In the genomic region with DNA sequence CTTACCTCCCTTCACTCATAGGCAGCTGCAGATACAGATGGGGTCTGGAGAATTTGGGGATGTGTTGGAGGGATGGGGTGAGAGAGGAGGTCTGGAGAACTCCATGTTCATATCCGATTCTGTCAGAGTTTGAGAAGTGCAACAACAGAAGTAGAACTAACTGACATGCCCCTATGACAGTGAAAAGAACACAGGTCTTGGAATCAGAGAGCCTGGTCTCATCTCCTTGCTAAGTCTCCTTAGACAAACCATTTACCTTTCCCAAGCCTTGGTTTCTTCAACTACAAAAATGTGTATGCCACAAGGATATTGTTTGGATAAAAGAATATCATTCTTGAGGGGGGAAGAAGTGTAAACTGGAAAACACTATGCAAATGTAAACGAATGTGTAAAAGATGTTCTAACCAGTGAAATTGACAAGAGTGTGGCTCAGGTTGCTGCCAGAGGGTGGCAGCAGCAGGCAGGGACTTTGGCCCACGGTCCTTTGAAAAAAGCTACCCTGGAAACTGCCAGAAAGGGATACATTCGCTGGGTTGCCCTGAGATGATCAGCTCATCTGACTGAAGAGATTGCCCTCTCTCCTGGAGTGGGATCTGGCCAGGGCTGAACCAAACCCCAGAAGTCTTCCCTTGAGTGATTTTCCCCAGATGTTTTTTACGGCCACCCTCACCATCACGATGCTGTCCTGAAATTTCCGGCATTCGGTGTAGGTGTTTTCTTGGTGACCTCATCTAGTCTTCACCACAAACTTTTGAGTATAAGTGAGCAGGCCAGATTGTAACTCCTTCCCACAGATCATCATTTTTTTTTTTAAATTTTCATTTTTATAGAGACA, we compare ENCODE assay signal across 8 cellular contexts. TPM values are rescaled to one million over a fixed set of nuclear protein-coding genes. Genes with fewer than 3 reads are reported as not detected.
DNase-seq lines count a peak whose midpoint lies in the region; ATAC-seq and TF ChIP-seq lines count a peak whose summit lies in the region.

No MANE protein-coding gene starts in this region.

- H3K4me1 Mint-ChIP-seq in nephron progenitor cell = peaks cover 24% of the 10 kb centered on the region

- peak; percentile 82 for TF ChIP-seq CTCF in nephron progenitor cell (IDR thresholded peaks at IDR 0.05)

- H3K27me3 Mint-ChIP-seq in nephron progenitor cell (ENCODE audit: low read depth, poor library complexity) = peaks cover 19% of the 10 kb centered on the region

- peaks cover 15% of the 10 kb centered on the region for H3K9me3 Mint-ChIP-seq in nephron progenitor cell

- DNase-seq in AG08395 (ENCODE audit: low spot score) = peak; percentile 74
- peak; percentile 51 for DNase-seq in NOMO-1 treated with DMSO at 0.1 percent for 48 hours (lab: John Stamatoyannopoulos, UW; ENCODE audit: unreplicated experiment)
- DNase-seq in activated T-cell treated with anti-CD3 and anti-CD28 coated beads for 1 hour (ENCODE audit: low read depth) = peak; percentile 63
- peak; percentile 60 for DNase-seq in nephron progenitor cell
- peak; percentile 38 for DNase-seq in stromal cell of bone marrow (ENCODE audit: low read depth)

- H3K27ac Mint-ChIP-seq in nephron progenitor cell = no peak overlapping the region

- H3K4me3 Mint-ChIP-seq in nephron progenitor cell = no peak overlapping the region

- ATAC-seq in GM18867 (IDR thresholded peaks at IDR 0.05; ENCODE audit: unreplicated experiment) (peak; percentile 48), HG03565 (IDR thresholded peaks at IDR 0.05; ENCODE audit: unreplicated experiment) (peak; percentile 25), esophagus mucosa (peak; percentile 66)

- H3K36me3 Mint-ChIP-seq in nephron progenitor cell (ENCODE audit: low read depth) = no peaks in the 10 kb centered on the region

RNA-seq across cellular contexts. Expression of gene CD2, which starts 17.0 kb away (rescaled TPM):
- total RNA-seq in esophagus mucosa = 1.3 TPM

Comparison
In these comparisons a context has a peak if more than half of its experiments do, and no peak if none do; other contexts are left out.
1. Peak in every context shown above with its lines: DNase-seq and ATAC-seq.